1 cellular context compared by ENCODE assay signal in the genomic region with DNA sequence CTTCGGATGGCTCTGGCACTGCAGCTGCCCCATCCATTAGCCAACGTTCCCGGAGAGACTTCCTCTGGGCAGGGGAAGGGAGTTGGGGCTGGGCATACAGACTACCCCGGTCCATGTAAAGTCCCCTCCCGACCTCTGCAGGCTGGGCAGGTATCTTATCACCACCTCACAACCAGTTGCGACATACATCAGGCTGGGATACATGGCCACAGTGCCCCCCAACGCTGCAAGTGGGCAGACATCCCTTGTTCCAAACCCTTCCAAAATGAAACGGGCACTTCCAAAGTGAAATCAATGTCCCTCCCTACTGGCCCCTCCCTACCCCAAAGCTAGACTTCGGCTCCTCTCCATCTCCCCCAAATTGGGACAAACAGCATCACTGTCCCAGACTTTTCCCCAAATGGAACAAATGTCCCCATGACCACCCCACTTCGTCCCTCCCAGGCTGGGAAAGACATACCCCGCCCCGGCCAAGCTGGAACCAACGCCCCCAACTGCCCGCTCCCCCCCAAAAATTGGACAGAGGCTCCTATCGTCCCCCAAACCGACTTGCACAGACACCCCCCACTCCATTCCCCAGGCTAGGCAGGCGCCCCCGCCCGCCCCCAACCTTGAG.
TF ChIP-seq lines count a peak whose summit lies in the region.

No MANE protein-coding gene starts in this region.

TF ChIP-seq in A549, 52 proteins besides CTCF, POLR2A, EP300 and RAD21:
- TF ChIP-seq SMC3 (IDR thresholded peaks at IDR 0.05) (no peak), CEBPB (IDR thresholded peaks at IDR 0.05) (peak; percentile 30 to 80; a peak in 3 of 4 replicates)
TF ChIP-seq in A549: peak in this region for 1.
